Comparison of ENCODE assay signal across 1 cellular context in the genomic region with DNA sequence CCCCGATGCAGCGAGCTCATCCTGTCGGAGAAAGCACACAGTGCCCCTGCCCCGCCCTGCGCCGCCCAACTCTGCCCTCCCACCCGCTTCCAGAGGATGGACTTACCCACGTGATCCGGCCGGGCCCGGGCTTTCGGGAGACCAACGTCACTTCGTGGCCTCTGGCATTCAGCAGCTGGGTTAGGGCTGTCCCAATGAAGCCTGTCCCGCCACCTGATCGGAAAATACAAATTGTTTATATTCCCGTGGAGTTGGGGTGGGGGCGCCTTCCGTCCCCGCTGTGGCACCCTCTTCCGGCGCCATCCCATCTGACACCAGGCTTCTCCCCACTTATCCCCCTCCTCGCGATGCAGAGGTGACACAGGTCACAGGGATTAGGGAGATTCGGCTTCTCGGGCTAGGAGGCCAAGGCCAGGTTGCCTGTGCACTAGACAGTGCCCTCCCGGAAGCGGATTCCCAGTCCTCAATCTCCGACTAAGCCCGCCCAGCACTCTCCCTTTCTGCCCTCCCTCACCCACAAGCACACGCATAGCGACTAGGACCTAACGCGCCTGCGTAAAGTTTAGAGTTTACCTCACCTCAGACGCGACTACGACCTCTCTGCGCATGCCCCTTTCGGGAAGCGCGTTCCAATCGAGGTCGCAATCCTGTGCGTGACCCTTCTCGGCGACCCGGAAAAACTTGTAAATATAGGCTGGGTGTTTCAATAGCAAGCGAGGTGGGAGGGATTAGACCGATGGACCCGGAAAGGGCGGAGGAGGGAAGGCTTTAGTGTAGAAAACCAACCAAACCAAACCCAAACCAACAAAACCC.
A peak's percentile ranks its signal among the peaks of the same experiment; 100 is the strongest.
TF ChIP-seq lines count a peak whose summit lies in the region.

A gene with protein sequence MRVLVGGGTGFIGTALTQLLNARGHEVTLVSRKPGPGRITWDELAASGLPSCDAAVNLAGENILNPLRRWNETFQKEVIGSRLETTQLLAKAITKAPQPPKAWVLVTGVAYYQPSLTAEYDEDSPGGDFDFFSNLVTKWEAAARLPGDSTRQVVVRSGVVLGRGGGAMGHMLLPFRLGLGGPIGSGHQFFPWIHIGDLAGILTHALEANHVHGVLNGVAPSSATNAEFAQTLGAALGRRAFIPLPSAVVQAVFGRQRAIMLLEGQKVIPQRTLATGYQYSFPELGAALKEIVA (minus strand): TSS at position 537 of the 813 bp plus-strand sequence. CDS start 7 bp downstream, at position 530.

TF ChIP-seq in K562, 482 proteins besides CTCF, POLR2A, EP300 and RAD21 (continued from another document and continues in another):
- TF ChIP-seq, protein P1, sequence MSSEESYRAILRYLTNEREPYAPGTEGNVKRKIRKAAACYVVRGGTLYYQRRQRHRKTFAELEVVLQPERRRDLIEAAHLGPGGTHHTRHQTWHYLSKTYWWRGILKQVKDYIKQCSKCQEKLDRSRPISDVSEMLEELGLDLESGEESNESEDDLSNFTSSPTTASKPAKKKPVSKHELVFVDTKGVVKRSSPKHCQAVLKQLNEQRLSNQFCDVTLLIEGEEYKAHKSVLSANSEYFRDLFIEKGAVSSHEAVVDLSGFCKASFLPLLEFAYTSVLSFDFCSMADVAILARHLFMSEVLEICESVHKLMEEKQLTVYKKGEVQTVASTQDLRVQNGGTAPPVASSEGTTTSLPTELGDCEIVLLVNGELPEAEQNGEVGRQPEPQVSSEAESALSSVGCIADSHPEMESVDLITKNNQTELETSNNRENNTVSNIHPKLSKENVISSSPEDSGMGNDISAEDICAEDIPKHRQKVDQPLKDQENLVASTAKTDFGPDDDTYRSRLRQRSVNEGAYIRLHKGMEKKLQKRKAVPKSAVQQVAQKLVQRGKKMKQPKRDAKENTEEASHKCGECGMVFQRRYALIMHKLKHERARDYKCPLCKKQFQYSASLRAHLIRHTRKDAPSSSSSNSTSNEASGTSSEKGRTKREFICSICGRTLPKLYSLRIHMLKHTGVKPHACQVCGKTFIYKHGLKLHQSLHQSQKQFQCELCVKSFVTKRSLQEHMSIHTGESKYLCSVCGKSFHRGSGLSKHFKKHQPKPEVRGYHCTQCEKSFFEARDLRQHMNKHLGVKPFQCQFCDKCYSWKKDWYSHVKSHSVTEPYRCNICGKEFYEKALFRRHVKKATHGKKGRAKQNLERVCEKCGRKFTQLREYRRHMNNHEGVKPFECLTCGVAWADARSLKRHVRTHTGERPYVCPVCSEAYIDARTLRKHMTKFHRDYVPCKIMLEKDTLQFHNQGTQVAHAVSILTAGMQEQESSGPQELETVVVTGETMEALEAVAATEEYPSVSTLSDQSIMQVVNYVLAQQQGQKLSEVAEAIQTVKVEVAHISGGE (CRISPR knock-in tag; IDR thresholded peaks at IDR 0.05) = peak; percentile 87 to 98 (median 88); a peak in 5 of 6 replicates
- TF ChIP-seq ZEB2 (IDR thresholded peaks at IDR 0.05) (no peak), YY1 (IDR thresholded peaks at IDR 0.05; ENCODE audit: borderline replicate concordance in 1 of 3, control insufficient read depth in 1 of 3, extremely low read depth in 1 of 3, insufficient read depth in 3 of 3, insufficient read length in 1 of 3, insufficient replicate concordance in 2 of 3, low read depth in 1 of 3, low read length in 2 of 3) (peak in 1 of 3 experiments; percentile 54), LCOR (CRISPR knock-in tag; IDR thresholded peaks at IDR 0.05) (peak; percentile 29; the same call in 1 of the 2 replicates), POLR3A (IDR thresholded peaks at IDR 0.05; ENCODE audit: borderline replicate concordance, extremely low read depth, insufficient read depth, insufficient read length) (no peak), POLR2G (IDR thresholded peaks at IDR 0.05; ENCODE audit: low read depth, low read length) (peak; percentile 80), SUPT5H (IDR thresholded peaks at IDR 0.05) (peak; percentile 88), HCFC1 (IDR thresholded peaks at IDR 0.05; ENCODE audit: low read depth, low read length) (peak; percentile 79), HNRNPLL (IDR thresholded peaks at IDR 0.05; ENCODE audit: low read depth, low read length, poor library complexity, severe bottlenecking) (peak; percentile 42), MTA3 (IDR thresholded peaks at IDR 0.05; ENCODE audit: borderline replicate concordance) (0 out of 2 replicates have a peak, but pooled peaks have one; percentile 45), ZFX (CRISPR knock-in tag; IDR thresholded peaks at IDR 0.05) (peak; percentile 80), MXI1 (IDR thresholded peaks at IDR 0.05; ENCODE audit: low read depth, low read length) (no peak), SOX6 (IDR thresholded peaks at IDR 0.05) (0 out of 2 replicates have a peak, but pooled peaks have one; percentile 10), MCM7 (IDR thresholded peaks at IDR 0.05) (no peak), HMG20A (CRISPR knock-in tag; conservative IDR thresholded peaks at IDR 0.05) (no peak), CXXC5 (CRISPR knock-in tag; IDR thresholded peaks at IDR 0.05) (peak; percentile 66), POLR2B (IDR thresholded peaks at IDR 0.05; ENCODE audit: low read depth, partially characterized antibody) (peak; percentile 81), PTTG1 (tag; IDR thresholded peaks at IDR 0.05; ENCODE audit: low read depth) (no peak), NCOA1 (IDR thresholded peaks at IDR 0.05; ENCODE audit: low read depth) (peak; percentile 93), USF1 (CRISPR knock-in tag; IDR thresholded peaks at IDR 0.05) (peak; percentile 85), MAX (CRISPR knock-in tag; IDR thresholded peaks at IDR 0.05) (peak; percentile 38; the same call in 1 of the 2 replicates), ARID4B (CRISPR knock-in tag; IDR thresholded peaks at IDR 0.05) (peak; percentile 64; the same call in 1 of the 2 replicates), KDM2B (CRISPR knock-in tag; IDR thresholded peaks at IDR 0.05) (no peak), ZNF431 (CRISPR knock-in tag; IDR thresholded peaks at IDR 0.05) (no peak), SETDB1 (IDR thresholded peaks at IDR 0.05; ENCODE audit: low read length) (peak; percentile 68), CHD1 (IDR thresholded peaks at IDR 0.05; ENCODE audit: low read length) (peak; percentile 65), PHF20 (IDR thresholded peaks at IDR 0.05; ENCODE audit: partially characterized antibody) (peak; percentile 93), CREB5 (CRISPR knock-in tag; IDR thresholded peaks at IDR 0.05) (0 out of 2 replicates have a peak, but pooled peaks have one; percentile 43), DIDO1 (tag; IDR thresholded peaks at IDR 0.05; ENCODE audit: low read depth) (peak; percentile 53; the same call in 1 of the 2 replicates), HDAC1 (IDR thresholded peaks at IDR 0.05) (0 out of 4 replicates have a peak, but pooled peaks of 1 of the 2 experiments have one; percentile 30), PCBP1 (IDR thresholded peaks at IDR 0.05; ENCODE audit: low read depth, low read length, poor library complexity, severe bottlenecking) (peak; percentile 73), ZBTB17 (CRISPR knock-in tag; IDR thresholded peaks at IDR 0.05) (peak; percentile 51; the same call in 1 of the 2 replicates), JUN (IDR thresholded peaks at IDR 0.05; ENCODE audit: borderline replicate concordance, low read depth, low read length) (peak; percentile 12; the same call in 1 of the 2 replicates), JUN (CRISPR knock-in tag; IDR thresholded peaks at IDR 0.05; ENCODE audit: borderline replicate concordance) (no peak), TEAD4 (IDR thresholded peaks at IDR 0.05; ENCODE audit: low read length) (peak; percentile 19; the same call in 1 of the 2 replicates), TEAD4 (CRISPR knock-in tag; IDR thresholded peaks at IDR 0.05; ENCODE audit: borderline replicate concordance) (no peak)
- TF ChIP-seq, protein P2, sequence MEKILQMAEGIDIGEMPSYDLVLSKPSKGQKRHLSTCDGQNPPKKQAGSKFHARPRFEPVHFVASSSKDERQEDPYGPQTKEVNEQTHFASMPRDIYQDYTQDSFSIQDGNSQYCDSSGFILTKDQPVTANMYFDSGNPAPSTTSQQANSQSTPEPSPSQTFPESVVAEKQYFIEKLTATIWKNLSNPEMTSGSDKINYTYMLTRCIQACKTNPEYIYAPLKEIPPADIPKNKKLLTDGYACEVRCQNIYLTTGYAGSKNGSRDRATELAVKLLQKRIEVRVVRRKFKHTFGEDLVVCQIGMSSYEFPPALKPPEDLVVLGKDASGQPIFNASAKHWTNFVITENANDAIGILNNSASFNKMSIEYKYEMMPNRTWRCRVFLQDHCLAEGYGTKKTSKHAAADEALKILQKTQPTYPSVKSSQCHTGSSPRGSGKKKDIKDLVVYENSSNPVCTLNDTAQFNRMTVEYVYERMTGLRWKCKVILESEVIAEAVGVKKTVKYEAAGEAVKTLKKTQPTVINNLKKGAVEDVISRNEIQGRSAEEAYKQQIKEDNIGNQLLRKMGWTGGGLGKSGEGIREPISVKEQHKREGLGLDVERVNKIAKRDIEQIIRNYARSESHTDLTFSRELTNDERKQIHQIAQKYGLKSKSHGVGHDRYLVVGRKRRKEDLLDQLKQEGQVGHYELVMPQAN (IDR thresholded peaks at IDR 0.05; ENCODE audit: borderline replicate concordance) = peak; percentile 61; the same call in 1 of the 2 replicates
- TF ChIP-seq, protein P3, sequence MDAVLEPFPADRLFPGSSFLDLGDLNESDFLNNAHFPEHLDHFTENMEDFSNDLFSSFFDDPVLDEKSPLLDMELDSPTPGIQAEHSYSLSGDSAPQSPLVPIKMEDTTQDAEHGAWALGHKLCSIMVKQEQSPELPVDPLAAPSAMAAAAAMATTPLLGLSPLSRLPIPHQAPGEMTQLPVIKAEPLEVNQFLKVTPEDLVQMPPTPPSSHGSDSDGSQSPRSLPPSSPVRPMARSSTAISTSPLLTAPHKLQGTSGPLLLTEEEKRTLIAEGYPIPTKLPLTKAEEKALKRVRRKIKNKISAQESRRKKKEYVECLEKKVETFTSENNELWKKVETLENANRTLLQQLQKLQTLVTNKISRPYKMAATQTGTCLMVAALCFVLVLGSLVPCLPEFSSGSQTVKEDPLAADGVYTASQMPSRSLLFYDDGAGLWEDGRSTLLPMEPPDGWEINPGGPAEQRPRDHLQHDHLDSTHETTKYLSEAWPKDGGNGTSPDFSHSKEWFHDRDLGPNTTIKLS (IDR thresholded peaks at IDR 0.05; ENCODE audit: borderline replicate concordance, low read depth) = peak; percentile 53; the same call in 1 of the 2 replicates
- TF ChIP-seq, protein P4, sequence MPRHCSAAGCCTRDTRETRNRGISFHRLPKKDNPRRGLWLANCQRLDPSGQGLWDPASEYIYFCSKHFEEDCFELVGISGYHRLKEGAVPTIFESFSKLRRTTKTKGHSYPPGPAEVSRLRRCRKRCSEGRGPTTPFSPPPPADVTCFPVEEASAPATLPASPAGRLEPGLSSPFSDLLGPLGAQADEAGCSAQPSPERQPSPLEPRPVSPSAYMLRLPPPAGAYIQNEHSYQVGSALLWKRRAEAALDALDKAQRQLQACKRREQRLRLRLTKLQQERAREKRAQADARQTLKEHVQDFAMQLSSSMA (CRISPR knock-in tag; IDR thresholded peaks at IDR 0.05) = no peak
- TF ChIP-seq, protein P5, sequence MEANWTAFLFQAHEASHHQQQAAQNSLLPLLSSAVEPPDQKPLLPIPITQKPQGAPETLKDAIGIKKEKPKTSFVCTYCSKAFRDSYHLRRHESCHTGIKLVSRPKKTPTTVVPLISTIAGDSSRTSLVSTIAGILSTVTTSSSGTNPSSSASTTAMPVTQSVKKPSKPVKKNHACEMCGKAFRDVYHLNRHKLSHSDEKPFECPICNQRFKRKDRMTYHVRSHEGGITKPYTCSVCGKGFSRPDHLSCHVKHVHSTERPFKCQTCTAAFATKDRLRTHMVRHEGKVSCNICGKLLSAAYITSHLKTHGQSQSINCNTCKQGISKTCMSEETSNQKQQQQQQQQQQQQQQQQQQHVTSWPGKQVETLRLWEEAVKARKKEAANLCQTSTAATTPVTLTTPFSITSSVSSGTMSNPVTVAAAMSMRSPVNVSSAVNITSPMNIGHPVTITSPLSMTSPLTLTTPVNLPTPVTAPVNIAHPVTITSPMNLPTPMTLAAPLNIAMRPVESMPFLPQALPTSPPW (CRISPR knock-in tag; IDR thresholded peaks at IDR 0.05) = peak; percentile 56
